In genomic region chr7:130960208-130960988, GRCh38 we compare ENCODE assay signal across 8 cellular contexts.
DNase-seq lines count a peak whose midpoint lies in the region; ATAC-seq and TF ChIP-seq lines count a peak whose summit lies in the region.

No MANE protein-coding gene starts in this region.

- H3K27me3 Mint-ChIP-seq in CD4-positive, alpha-beta memory T cell = no peaks in the 10 kb centered on the region
- no peaks in the 10 kb centered on the region for H3K27me3 Mint-ChIP-seq in MCF 10A (ENCODE audit: insufficient read depth, unreplicated experiment)

- H3K9me3 ChIP-seq in CD4-positive, alpha-beta memory T cell (ENCODE audit: control insufficient read depth in 1 of 2, low read length in 2 of 2) = no peaks in the 10 kb centered on the region
- no peaks in the 10 kb centered on the region for H3K9me3 ChIP-seq in mucosa of stomach (ENCODE audit: control insufficient read depth, low read length)

- peak overlapping the region; percentile 33 for H3K9ac ChIP-seq in mucosa of stomach (ENCODE audit: low read length)

- ATAC-seq in GM19324 (IDR thresholded peaks at IDR 0.05; ENCODE audit: low FRiP score, unreplicated experiment) (no peak), HG03521 (IDR thresholded peaks at IDR 0.05; ENCODE audit: unreplicated experiment) (no peak)

- no peaks in the 10 kb centered on the region for H3K27me3 ChIP-seq in CD4-positive, alpha-beta memory T cell (ENCODE audit: insufficient read depth, low read length)
- H3K27me3 ChIP-seq in mucosa of stomach (ENCODE audit: control insufficient read depth, insufficient read depth, low read length) (no peaks in the 10 kb centered on the region), dorsolateral prefrontal cortex (no peaks in the 10 kb centered on the region)

- no peaks in the 10 kb centered on the region for H3K36me3 ChIP-seq in CD4-positive, alpha-beta memory T cell (ENCODE audit: insufficient read depth, low read length)
- no peaks in the 10 kb centered on the region for H3K36me3 ChIP-seq in mucosa of stomach (ENCODE audit: control insufficient read depth, insufficient read depth, low read length)

- H3K4me3 Mint-ChIP-seq in CD4-positive, alpha-beta memory T cell = peak overlapping the region; percentile 88 to 97 (median 94)
- peak overlapping the region; percentile 76 for H3K4me3 Mint-ChIP-seq in MCF 10A (ENCODE audit: unreplicated experiment)

- peak overlapping the region in 6 of 7 donors; percentile 96 to 100 (median 99) for H3K27ac Mint-ChIP-seq in CD4-positive, alpha-beta memory T cell
- H3K27ac Mint-ChIP-seq in MCF 10A (ENCODE audit: low read depth, unreplicated experiment) = peak overlapping the region; percentile 94

- POLR2A ChIA-PET in CD4-positive, alpha-beta memory T cell (lab: Charles Lee; ENCODE audit: partially characterized antibody) = interaction anchor here (0.7 to 11.7 kb wide), 12 partner anchors 10 to 146 kb away, joined by 3 to 176 read pairs (median 4); no protein-coding TSS in a partner anchor
- POLR2A ChIA-PET in MCF 10A (lab: Yijun Ruan, JAX) = interaction anchor here (0.7 to 12.1 kb wide), 31 partner anchors 8 to 1095 kb away, joined by 3 to 178 read pairs (median 7); no protein-coding TSS in a partner anchor

- peak; percentile 62 to 85 (median 74) for DNase-seq in CD4-positive, alpha-beta memory T cell
- DNase-seq in H4 (ENCODE audit: low spot score) = peak; percentile 97
- DNase-seq in MCF 10A (ENCODE audit: unreplicated experiment) = peak; percentile 96
- no peak for DNase-seq in dorsolateral prefrontal cortex

- H3K4me3 ChIP-seq in CD4-positive, alpha-beta memory T cell (ENCODE audit: low read length in 2 of 2) = peak overlapping the region; percentile 27 to 60
- no peak overlapping the region for H3K4me3 ChIP-seq in mucosa of stomach (ENCODE audit: low read length)
- H3K4me3 ChIP-seq in dorsolateral prefrontal cortex = peak overlapping the region in 1 of 59 donors; percentile 2

- H3K36me3 Mint-ChIP-seq in CD4-positive, alpha-beta memory T cell = peaks cover 6 to 50% of the 10 kb centered on the region in 2 donors
- peaks cover 15% of the 10 kb centered on the region for H3K36me3 Mint-ChIP-seq in MCF 10A (ENCODE audit: insufficient read depth, unreplicated experiment)

- TF ChIP-seq CTCF in MCF 10A (IDR thresholded peaks at IDR 0.05; ENCODE audit: unreplicated experiment) (no peak), dorsolateral prefrontal cortex (IDR thresholded peaks at IDR 0.05 in 54 of 56, conservative IDR thresholded peaks at IDR 0.05 in 2 of 56; ENCODE audit: low read depth in 1 of 56, partially characterized antibody in 56 of 56) (peak in 1 of 56 donors; percentile 0)

- H3K4me1 ChIP-seq in CD4-positive, alpha-beta memory T cell (ENCODE audit: insufficient read depth, low read length) = peaks cover 78% of the 10 kb centered on the region
- peaks cover 10% of the 10 kb centered on the region for H3K4me1 ChIP-seq in mucosa of stomach (ENCODE audit: control insufficient read depth, insufficient read depth, low read length)

- H3K4me1 Mint-ChIP-seq in CD4-positive, alpha-beta memory T cell = peaks cover 24 to 78% (median 53%) of the 10 kb centered on the region in 4 donors
- peaks cover 56% of the 10 kb centered on the region for H3K4me1 Mint-ChIP-seq in MCF 10A (ENCODE audit: insufficient read depth, unreplicated experiment)

- CTCF ChIA-PET in CD4-positive, alpha-beta memory T cell (lab: Charles Lee; ENCODE audit: partially characterized antibody) = interaction anchor here (1.2 to 7.6 kb wide), 13 partner anchors 10 to 63 kb away, joined by 3 to 100 read pairs (median 12); no protein-coding TSS in a partner anchor
- CTCF ChIA-PET in MCF 10A (lab: Yijun Ruan, JAX) = interaction anchor here (0.6 to 7.3 kb wide), 31 partner anchors 8 to 1876 kb away, joined by 3 to 87 read pairs (median 5); no protein-coding TSS in a partner anchor

- intact Hi-C loops in CD4-positive, alpha-beta memory T cell (cut with micrococcal nuclease) = loop anchor here (1.0 to 5.0 kb wide), 6 partner anchors 8 to 147 kb away; no protein-coding TSS in a partner anchor
- intact Hi-C loops in MCF 10A (cut with micrococcal nuclease) = loop anchor here (1.0 to 5.0 kb wide), 5 partner anchors 47 to 82 kb away; no protein-coding TSS in a partner anchor
- intact Hi-C loops in dorsolateral prefrontal cortex (cut with DNase I) = no loop called here

- H3K27ac ChIP-seq in CD4-positive, alpha-beta memory T cell (ENCODE audit: low read depth, low read length) = peak overlapping the region; percentile 93
- peak overlapping the region in 16 of 59 donors; percentile 6 to 53 (median 20) for H3K27ac ChIP-seq in dorsolateral prefrontal cortex

- BruUV-seq in MCF 10A (replicated peaks; lab: Mats Ljungman, UMichigan) = TSS peak; percentile 83

- H3K9me3 Mint-ChIP-seq in CD4-positive, alpha-beta memory T cell = peaks cover 0 to 4% (median 0%) of the 10 kb centered on the region in 8 donors
- H3K9me3 Mint-ChIP-seq in MCF 10A (ENCODE audit: unreplicated experiment) = no peaks in the 10 kb centered on the region

TF ChIP-seq in PFSK-1, 5 proteins besides CTCF, POLR2A, EP300 and RAD21:
- TF ChIP-seq FOXP2 (optimal IDR thresholded peaks at IDR 0.05; ENCODE audit: borderline replicate concordance, extremely low read depth, extremely low read length, insufficient read depth) (no peak), SIN3A (IDR thresholded peaks at IDR 0.05; ENCODE audit: borderline replicate concordance, insufficient read depth, low read length) (0 out of 2 replicates have a peak, but pooled peaks have one; percentile 25)

Comparison
In these comparisons a context has a peak if more than half of its experiments do, and no peak if none do; other contexts are left out.
1. DNase-seq: peak in CD4-positive, alpha-beta memory T cell (5 of 5), H4 (single experiment) and MCF 10A (single experiment); none in dorsolateral prefrontal cortex (0 of 10).
2. intact Hi-C loops: an anchor here in CD4-positive, alpha-beta memory T cell (1.0 to 5.0 kb wide) and MCF 10A (1.0 to 5.0 kb wide); none called in dorsolateral prefrontal cortex.